Comparison of ENCODE assay signal across 23 cellular contexts in the genomic region with DNA sequence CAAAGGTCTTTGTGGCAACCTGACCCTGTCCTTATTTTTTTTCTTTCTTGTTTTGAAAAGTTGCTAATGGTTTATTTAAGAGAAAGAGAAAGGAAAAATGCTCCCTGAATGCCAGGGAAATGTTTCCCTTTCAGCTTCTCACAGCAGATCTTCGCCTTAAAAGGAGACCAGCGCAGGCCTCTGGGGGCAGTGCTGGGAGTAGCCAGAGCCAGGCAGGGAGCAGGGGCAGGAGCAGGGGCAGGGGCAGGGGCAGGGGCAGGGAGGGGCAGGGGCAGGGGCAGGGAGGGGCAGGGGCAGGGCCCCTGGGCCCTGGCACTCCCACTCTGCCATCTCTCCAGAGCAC. TPM values are rescaled to one million over a fixed set of nuclear protein-coding genes. Genes with fewer than 3 reads are reported as not detected.
DNase-seq lines count a peak whose midpoint lies in the region; ATAC-seq and TF ChIP-seq lines count a peak whose summit lies in the region.
"Had no signal": no experiment of that assay in that cellular context is flagged by ENCODE, and none has a peak within 500 bp of the region (broad histone marks: within the 10 kb centered on the region; RNA-seq: fewer than 3 reads in every experiment).

No MANE protein-coding gene starts in this region.

- no peak overlapping the region for H3K9ac ChIP-seq in IMR-90 (ENCODE audit: low read depth, low read length)

- H3K4me3 Mint-ChIP-seq in activated T-helper 17 cell treated with anti-CD3 and anti-CD28 coated beads, Interleukin-2, amount 50 U/mL, for 72 hours, result no peak overlapping the region
- H3K4me3 Mint-ChIP-seq: activated naive CD8-positive, alpha-beta T cell treated with anti-CD3 and anti-CD28 coated beads, Interleukin-2, amount 10 ng/mL, durations not matched to agents 7 days and 5 days; CD4-positive, alpha-beta T cell had no signal

- H3K27me3 Mint-ChIP-seq in activated T-helper 17 cell treated with anti-CD3 and anti-CD28 coated beads, Interleukin-2, amount 50 U/mL, for 72 hours, result no peaks in the 10 kb centered on the region
- H3K27me3 Mint-ChIP-seq: activated naive CD8-positive, alpha-beta T cell treated with anti-CD3 and anti-CD28 coated beads, Interleukin-2, amount 10 ng/mL, durations not matched to agents 7 days and 5 days; CD4-positive, alpha-beta T cell had no signal

- H3K36me3 ChIP-seq in IMR-90 (ENCODE audit: control insufficient read depth, insufficient read depth, low read length) (peaks cover 24% of the 10 kb centered on the region), osteoblast (ENCODE audit: insufficient read depth, low read length) (peaks cover 5% of the 10 kb centered on the region), tibial nerve (peaks cover 0 to 47% (median 6%) of the 10 kb centered on the region in 3 donors), HAP-1 (replicated peaks) (no peaks in the 10 kb centered on the region)

- H3K9me3 Mint-ChIP-seq in activated T-helper 17 cell treated with anti-CD3 and anti-CD28 coated beads, Interleukin-2, amount 50 U/mL, for 72 hours, result no peaks in the 10 kb centered on the region
- H3K9me3 Mint-ChIP-seq: activated naive CD8-positive, alpha-beta T cell treated with anti-CD3 and anti-CD28 coated beads, Interleukin-2, amount 10 ng/mL, durations not matched to agents 7 days and 5 days; activated T-helper 2 cell treated with anti-CD3 and anti-CD28 coated beads, Interferon-gamma antibody, Interleukin-2, Interleukin-4, amounts not matched to agents 10 μg/mL and 5 μg/mL and 100 μg/mL, durations not matched to agents 14 hours and 24 hours and 36 hours; CD4-positive, alpha-beta T cell had no signal

- no peak overlapping the region for H3K4ac ChIP-seq in IMR-90 (ENCODE audit: low read depth, low read length)

- in situ Hi-C loops in IMR-90 (cut with MboI; ENCODE audit: low sequenced_read_pairs), result no loop called here
- in situ Hi-C loops in HAP-1 (cut with MboI; ENCODE audit: low sequenced_read_pairs), result no loop called here

- peaks cover 31% of the 10 kb centered on the region for H3K79me2 ChIP-seq in osteoblast (ENCODE audit: insufficient read depth, low read length)

- H3K4me1 Mint-ChIP-seq in activated T-helper 17 cell treated with anti-CD3 and anti-CD28 coated beads, Interleukin-2, amount 50 U/mL, for 72 hours, result peaks cover 4% of the 10 kb centered on the region

- H4K20me1 ChIP-seq in IMR-90 (ENCODE audit: insufficient read depth, low read length) (peaks cover 59% of the 10 kb centered on the region), osteoblast (ENCODE audit: insufficient read depth, low read length) (peaks cover 43% of the 10 kb centered on the region)

- H3K14ac ChIP-seq in IMR-90 (replicated peaks; ENCODE audit: low read depth, low read length), result no peak overlapping the region

- TF ChIP-seq RAD21 in IMR-90 (IDR thresholded peaks at IDR 0.05; ENCODE audit: low read length), result no peak

- TF ChIP-seq CTCF in IMR-90 (conservative IDR thresholded peaks at IDR 0.05; ENCODE audit: low read depth, low read length) (no peak), osteoblast (IDR thresholded peaks at IDR 0.05; ENCODE audit: extremely low read depth, low read depth, low read length) (no peak), tibial nerve (IDR thresholded peaks at IDR 0.05) (no peak)

- no peak overlapping the region for H2BK15ac ChIP-seq in IMR-90 (ENCODE audit: low read depth, low read length)

- no peak overlapping the region for H3K56ac ChIP-seq in IMR-90 (ENCODE audit: extremely low read depth, insufficient read depth, low read length)

- H2BK20ac ChIP-seq in IMR-90 (ENCODE audit: low read depth, low read length), result no peak overlapping the region

- H2BK120ac ChIP-seq in IMR-90 (ENCODE audit: low read depth, low read length), result no peak overlapping the region

- no peak for DNase-seq in IMR-90
- peak; percentile 3 for DNase-seq in fibroblast of peridontal ligament (ENCODE audit: extremely low read depth)
- DNase-seq in osteoblast (ENCODE audit: insufficient read length, low spot score, missing footprints), result peak; percentile 91
- no peak for DNase-seq in tibial nerve (ENCODE audit: low spot score in 2 of 2)
- DNase-seq in NCI-H2227 treated with DMSO at 0.1 percent for 48 hours (lab: John Stamatoyannopoulos, UW), result no peak
- DNase-seq in HAP-1 (ENCODE audit: low spot score in 2 of 2), result no peak
- DNase-seq: activated CD4-positive, CD25-positive, alpha-beta regulatory T cell treated with anti-CD3 and anti-CD28 coated beads, Interleukin-2, amount 50 U/mL, for 72 hours; activated naive CD8-positive, alpha-beta T cell treated with anti-CD3 and anti-CD28 coated beads, Interleukin-2, amount 10 ng/mL, durations not matched to agents 7 days and 5 days; CD4-positive, alpha-beta T cell; cortex of kidney; GDM1; islet precursor cell; mammary epithelial cell; MM.1S; NCI-H1694; NCI-H2171 treated with DMSO at 0.1 percent for 48 hours; SHP77; stimulated activated CD4-positive, alpha-beta T cell treated with anti-CD3 and anti-CD28 coated beads, Interleukin-2, amount 100 ng/mL, for 48 hours; SW 1271 had no signal

- dilution Hi-C loops in IMR-90 (cut with HindIII; ENCODE audit: low sequenced_read_pairs, unreplicated experiment), result no loop called here

- no peak overlapping the region for H2AK9ac ChIP-seq in IMR-90 (replicated peaks; ENCODE audit: low read depth, low read length, poor library complexity)

- H3K4me3 ChIP-seq in IMR-90 (ENCODE audit: insufficient read depth, low read depth, low read length) (no peak overlapping the region), osteoblast (ENCODE audit: insufficient read depth, low read length) (no peak overlapping the region), tibial nerve (no peak overlapping the region), HAP-1 (no peak overlapping the region)
- H3K4me3 ChIP-seq: body of pancreas, K562 had no signal

- H3K27ac ChIP-seq in IMR-90 (ENCODE audit: insufficient read depth, low read length) (peak overlapping the region; percentile 47; the same call in 1 of the 2 replicates), osteoblast (ENCODE audit: low read depth, low read length) (no peak overlapping the region), tibial nerve (peak overlapping the region in 3 of 4 donors; percentile 29 to 88 (median 83))
- H3K27ac ChIP-seq: body of pancreas had no signal

- CTCF ChIA-PET in IMR-90 (lab: Yijun Ruan, JAX), result no interaction called here

- no peak overlapping the region for H3K23ac ChIP-seq in IMR-90 (ENCODE audit: low read depth, low read length)

- peaks cover 9 to 38% of the 10 kb centered on the region in 2 experiments; a peak in 3 of 4 replicates for H3K79me1 ChIP-seq in IMR-90 (ENCODE audit: low read depth in 1 of 2, low read length in 2 of 2)

- H2BK5ac ChIP-seq in IMR-90 (ENCODE audit: low read depth, low read length, poor library complexity, severe bottlenecking), result no peak overlapping the region

- H4K5ac ChIP-seq in IMR-90 (ENCODE audit: low read depth, low read length), result no peak overlapping the region; the same call in 1 of the 2 replicates

- POLR2A ChIA-PET in IMR-90 (lab: Charles Lee; ENCODE audit: unreplicated experiment), result no interaction called here

- H2AFZ ChIP-seq in IMR-90 (replicated peaks; ENCODE audit: low read length, poor library complexity), result no peak overlapping the region
- H2AFZ ChIP-seq in osteoblast (ENCODE audit: low read length), result no peak overlapping the region

- H3K27me3 ChIP-seq in IMR-90 (ENCODE audit: control insufficient read depth, insufficient read depth, low read length) (no peaks in the 10 kb centered on the region), osteoblast (ENCODE audit: insufficient read depth, low read length) (no peaks in the 10 kb centered on the region), tibial nerve (no peaks in the 10 kb centered on the region), HAP-1 (ENCODE audit: low read depth) (no peaks in the 10 kb centered on the region)
- H3K27me3 ChIP-seq: body of pancreas had no signal

- TF ChIP-seq POLR2A in IMR-90 (IDR thresholded peaks at IDR 0.05; ENCODE audit: low read depth, low read length) (no peak), tibial nerve (IDR thresholded peaks at IDR 0.05) (no peak)

- no peak overlapping the region for H4K91ac ChIP-seq in IMR-90 (ENCODE audit: insufficient read depth, low read depth, low read length)

- peaks cover 3% of the 10 kb centered on the region; the same call in 1 of the 2 replicates for H3K9me1 ChIP-seq in IMR-90 (ENCODE audit: insufficient read depth, low read length)

- BruUV-seq in IMR-90 (replicated peaks; lab: Mats Ljungman, UMichigan), result no TSS peak

- peak; percentile 76 for ATAC-seq in IMR-90 (ENCODE audit: low read depth)
- no peak for ATAC-seq in activated T-helper 17 cell treated with anti-CD3 and anti-CD28 coated beads, Interleukin-2, amount 50 U/mL, for 72 hours (replicated peaks)
- ATAC-seq: body of pancreas, K562 had no signal

- no CpG with 5 or more reads among the region's 2 CpGs for WGBS in IMR-90 (ENCODE audit: extremely low coverage in 2 of 2, insufficient read length in 1 of 2), 2 experiments
- 64 to 79% methylated on average over 2 of the region's 2 CpGs for WGBS in tibial nerve, 2 donors

- H3K36me3 Mint-ChIP-seq in activated T-helper 17 cell treated with anti-CD3 and anti-CD28 coated beads, Interleukin-2, amount 50 U/mL, for 72 hours (ENCODE audit: low read depth), result peaks cover 30% of the 10 kb centered on the region
- H3K36me3 Mint-ChIP-seq: activated naive CD8-positive, alpha-beta T cell treated with anti-CD3 and anti-CD28 coated beads, Interleukin-2, amount 10 ng/mL, durations not matched to agents 7 days and 5 days had no signal

- H3K9me3 ChIP-seq in IMR-90 (ENCODE audit: control insufficient read depth, insufficient read depth, low read length) (no peaks in the 10 kb centered on the region), osteoblast (ENCODE audit: low read depth, low read length) (no peaks in the 10 kb centered on the region), tibial nerve (no peaks in the 10 kb centered on the region), HAP-1 (no peaks in the 10 kb centered on the region)
- H3K9me3 ChIP-seq: body of pancreas had no signal

- no peak overlapping the region; the same call in 1 of the 2 replicates for H3K18ac ChIP-seq in IMR-90 (ENCODE audit: low read depth, low read length)

- no peak overlapping the region for H3K27ac Mint-ChIP-seq in activated T-helper 17 cell treated with anti-CD3 and anti-CD28 coated beads, Interleukin-2, amount 50 U/mL, for 72 hours
- H3K27ac Mint-ChIP-seq: activated naive CD8-positive, alpha-beta T cell treated with anti-CD3 and anti-CD28 coated beads, Interleukin-2, amount 10 ng/mL, durations not matched to agents 7 days and 5 days; activated T-helper 2 cell treated with anti-CD3 and anti-CD28 coated beads, Interferon-gamma antibody, Interleukin-2, Interleukin-4, amounts not matched to agents 10 μg/mL and 5 μg/mL and 100 μg/mL, durations not matched to agents 14 hours and 24 hours and 36 hours; CD4-positive, alpha-beta T cell had no signal

- no peak overlapping the region for H2AK5ac ChIP-seq in IMR-90 (ENCODE audit: low read depth, low read length)

- H3K4me2 ChIP-seq in IMR-90 (ENCODE audit: low read depth, low read length), result no peak overlapping the region
- H3K4me2 ChIP-seq in osteoblast (ENCODE audit: insufficient read depth, low read length), result no peak overlapping the region

- no peak for TF ChIP-seq EP300 in tibial nerve (IDR thresholded peaks at IDR 0.05)

- H4K8ac ChIP-seq in IMR-90 (ENCODE audit: low read depth in 2 of 2, low read length in 2 of 2), result no peak overlapping the region

- H3K4me1 ChIP-seq in IMR-90 (ENCODE audit: control insufficient read depth, insufficient read depth, low read length) (peaks cover 4% of the 10 kb centered on the region; the same call in 1 of the 2 replicates), osteoblast (ENCODE audit: insufficient read depth, low read length) (no peaks in the 10 kb centered on the region), tibial nerve (peaks cover 0 to 64% (median 39%) of the 10 kb centered on the region in 4 donors), HAP-1 (no peaks in the 10 kb centered on the region)

- intact Hi-C loops in IMR-90 (cut with micrococcal nuclease), result no loop called here

RNA-seq across cellular contexts. Expression of gene MOB2, which starts 5.1 kb away (rescaled TPM):
- total RNA-seq in IMR-90 (2012; rRNA removed), result 21.4 and 23.7 TPM in 2 replicates
- 36.2 and 40.7 TPM in 2 replicates for polyA plus RNA-seq in IMR-90 (2012; rRNA removed)
- polyA plus RNA-seq in IMR-90 (2012; cell fraction: cytosol; rRNA removed), result 18.3 and 31.6 TPM in 2 replicates
- 48.7 and 84.0 TPM in 2 replicates for polyA plus RNA-seq in IMR-90 (2012; cell fraction: nucleus; rRNA removed; ENCODE audit: low replicate concordance)
- total RNA-seq in osteoblast, result 28.2 and 29.8 TPM in 2 replicates
- total RNA-seq in tibial nerve, result 10 to 100 TPM; 42.3 to 55.1 (median 46.9) TPM
- 10 to 100 TPM; 24.5 to 26.7 TPM for total RNA-seq in activated T-helper 17 cell treated with anti-CD3 and anti-CD28 coated beads, Interleukin-2, amount 50 U/mL, for 72 hours

Comparison
In these comparisons a context has a peak if more than half of its experiments do, and no peak if none do; other contexts are left out.
1. DNase-seq: peak in fibroblast of peridontal ligament (single experiment) and osteoblast (single experiment); none in IMR-90 (single experiment), tibial nerve (0 of 2), NCI-H2227 treated with DMSO at 0.1 percent for 48 hours (single experiment) and HAP-1 (0 of 2).